10 cellular contexts compared by ENCODE assay signal in the genomic region with DNA sequence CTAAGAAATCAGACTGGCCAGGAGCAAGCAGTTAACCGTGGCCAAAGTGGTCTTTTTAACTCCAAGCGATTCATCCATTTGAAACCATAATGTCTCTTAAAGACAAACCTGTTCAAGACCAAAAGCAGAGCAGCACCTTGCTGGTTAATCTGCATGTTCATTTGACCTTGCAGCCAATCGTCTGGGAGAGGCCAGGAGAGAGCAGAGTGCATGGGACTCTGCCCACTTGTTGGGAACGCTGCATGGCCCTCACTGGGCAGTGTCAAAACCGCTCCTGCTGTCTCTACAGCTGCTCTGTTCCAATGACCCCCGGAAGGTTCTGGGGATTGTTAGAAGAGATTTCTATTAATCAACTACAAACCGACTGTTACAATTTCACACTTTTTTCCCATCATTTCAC.
A peak's percentile ranks its signal among the peaks of the same experiment; 100 is the strongest.
DNase-seq lines count a peak whose midpoint lies in the region; ATAC-seq and TF ChIP-seq lines count a peak whose summit lies in the region.
"Had no signal": no experiment of that assay in that cellular context is flagged by ENCODE, and none has a peak within 500 bp of the region (broad histone marks: within the 10 kb centered on the region; RNA-seq: fewer than 3 reads in every experiment).

No MANE protein-coding gene starts in this region.

- H3K4me3 ChIP-seq in endodermal cell (ENCODE audit: low read length) (peak overlapping the region; percentile 78), stomach (peak overlapping the region in 2 of 4 donors; percentile 41 to 43)

- TF ChIP-seq EP300 in stomach (IDR thresholded peaks at IDR 0.05), result no peak

- no peaks in the 10 kb centered on the region for H3K36me3 Mint-ChIP-seq in stimulated activated naive CD8-positive, alpha-beta T cell treated with anti-CD3 and anti-CD28 coated beads, Interleukin-15, Interleukin-2, amounts not matched to agents 100 ng/mL and 50 ng/mL, for 24 hours (ENCODE audit: low read depth)
- H3K36me3 Mint-ChIP-seq in endodermal cell (ENCODE audit: low read depth), result no peaks in the 10 kb centered on the region
- H3K36me3 Mint-ChIP-seq in naive B cell, result no peaks in the 10 kb centered on the region

- peak overlapping the region; percentile 86 for H3K4me3 Mint-ChIP-seq in stimulated activated naive CD8-positive, alpha-beta T cell treated with anti-CD3 and anti-CD28 coated beads, Interleukin-15, Interleukin-2, amounts not matched to agents 100 ng/mL and 50 ng/mL, for 24 hours
- peak overlapping the region; percentile 57 for H3K4me3 Mint-ChIP-seq in endodermal cell
- H3K4me3 Mint-ChIP-seq in naive B cell, result peak overlapping the region; percentile 53 to 93 (median 85)

- H3K36me3 ChIP-seq in endodermal cell (ENCODE audit: control insufficient read depth, insufficient read depth, low read length) (no peaks in the 10 kb centered on the region), stomach (no peaks in the 10 kb centered on the region)

- no peak for ATAC-seq in stimulated activated naive CD8-positive, alpha-beta T cell treated with anti-CD3 and anti-CD28 coated beads, Interleukin-15, Interleukin-2, amounts not matched to agents 100 U/mL and 50 U/mL, for 24 hours
- ATAC-seq in naive B cell (ENCODE audit: low read depth in 2 of 2) (no peak), HG03460 (IDR thresholded peaks at IDR 0.05; ENCODE audit: unreplicated experiment) (no peak), HG02870 (IDR thresholded peaks at IDR 0.05; ENCODE audit: unreplicated experiment) (no peak)

- H3K9me3 ChIP-seq in endodermal cell (ENCODE audit: control insufficient read depth, low read length) (no peaks in the 10 kb centered on the region), stomach (no peaks in the 10 kb centered on the region)

- no peak for TF ChIP-seq CTCF in endodermal cell (conservative IDR thresholded peaks at IDR 0.05)
- TF ChIP-seq CTCF in stomach (IDR thresholded peaks at IDR 0.05), result no peak

- H3K27me3 ChIP-seq in endodermal cell (ENCODE audit: control insufficient read depth, insufficient read depth, low read length, poor library complexity, severe bottlenecking) (peaks cover 55% of the 10 kb centered on the region), stomach (no peaks in the 10 kb centered on the region)

- peaks cover 8% of the 10 kb centered on the region for H3K27me3 Mint-ChIP-seq in stimulated activated naive CD8-positive, alpha-beta T cell treated with anti-CD3 and anti-CD28 coated beads, Interleukin-15, Interleukin-2, amounts not matched to agents 100 ng/mL and 50 ng/mL, for 24 hours
- H3K27me3 Mint-ChIP-seq in endodermal cell (ENCODE audit: insufficient read depth), result peaks cover 35% of the 10 kb centered on the region
- peaks cover 9 to 16% (median 15%) of the 10 kb centered on the region in 3 donors for H3K27me3 Mint-ChIP-seq in naive B cell

- H3K27ac Mint-ChIP-seq in stimulated activated naive CD8-positive, alpha-beta T cell treated with anti-CD3 and anti-CD28 coated beads, Interleukin-15, Interleukin-2, amounts not matched to agents 100 ng/mL and 50 ng/mL, for 24 hours, result peak overlapping the region; percentile 27
- H3K27ac Mint-ChIP-seq in endodermal cell (no peak overlapping the region), naive B cell (peak overlapping the region in 1 of 6 donors; percentile 16)

- peaks cover 10% of the 10 kb centered on the region for H3K4me1 ChIP-seq in endodermal cell (ENCODE audit: control insufficient read depth, insufficient read depth, low read length)
- H3K4me1 ChIP-seq in stomach, result peaks cover 0 to 16% (median 4%) of the 10 kb centered on the region in 4 donors

- peak overlapping the region; percentile 89 for H3K27ac ChIP-seq in endodermal cell (ENCODE audit: low read depth, low read length)
- no peak overlapping the region for H3K27ac ChIP-seq in stomach

- H3K9ac ChIP-seq in endodermal cell (ENCODE audit: extremely low read depth, low read length, poor library complexity, severe bottlenecking), result no peak overlapping the region

- no peak for TF ChIP-seq POLR2A in stomach (IDR thresholded peaks at IDR 0.05)

- DNase-seq in stimulated activated naive CD8-positive, alpha-beta T cell treated with anti-CD3 and anti-CD28 coated beads, Interleukin-15, Interleukin-2, amounts not matched to agents 100 U/mL and 50 U/mL, for 24 hours, result no peak
- DNase-seq in endodermal cell (peak; percentile 65), naive B cell (no peak), NCI-H2081 treated with DMSO at 0.1 percent for 48 hours (lab: John Stamatoyannopoulos, UW) (no peak), stomach (no peak)
- DNase-seq: GOT3, NCI-H2081 had no signal

- intact Hi-C loops in stomach (cut with DNase I; ENCODE audit: low total_unique reads), result no loop called here

- peaks cover 14% of the 10 kb centered on the region for H3K4me1 Mint-ChIP-seq in stimulated activated naive CD8-positive, alpha-beta T cell treated with anti-CD3 and anti-CD28 coated beads, Interleukin-15, Interleukin-2, amounts not matched to agents 100 ng/mL and 50 ng/mL, for 24 hours (ENCODE audit: low read depth)
- peaks cover 43% of the 10 kb centered on the region for H3K4me1 Mint-ChIP-seq in endodermal cell
- peaks cover 7 to 18% (median 15%) of the 10 kb centered on the region in 3 donors for H3K4me1 Mint-ChIP-seq in naive B cell

- 65 to 71% methylated on average over 4 to 7 of the region's 7 CpGs for whole genome bisulfite sequencing in endodermal cell (ENCODE audit: insufficient coverage in 1 of 2, insufficient read length in 1 of 2), 2 experiments
- WGBS in stomach, 5 donors, result 66 to 72% (median 67%) methylated on average over 7 of the region's 7 CpGs

- H3K9me3 Mint-ChIP-seq in stimulated activated naive CD8-positive, alpha-beta T cell treated with anti-CD3 and anti-CD28 coated beads, Interleukin-15, Interleukin-2, amounts not matched to agents 100 ng/mL and 50 ng/mL, for 24 hours, result no peaks in the 10 kb centered on the region
- no peaks in the 10 kb centered on the region for H3K9me3 Mint-ChIP-seq in endodermal cell
- no peaks in the 10 kb centered on the region for H3K9me3 Mint-ChIP-seq in naive B cell
